ENCODE assay signal across 14 cellular contexts in the genomic region with DNA sequence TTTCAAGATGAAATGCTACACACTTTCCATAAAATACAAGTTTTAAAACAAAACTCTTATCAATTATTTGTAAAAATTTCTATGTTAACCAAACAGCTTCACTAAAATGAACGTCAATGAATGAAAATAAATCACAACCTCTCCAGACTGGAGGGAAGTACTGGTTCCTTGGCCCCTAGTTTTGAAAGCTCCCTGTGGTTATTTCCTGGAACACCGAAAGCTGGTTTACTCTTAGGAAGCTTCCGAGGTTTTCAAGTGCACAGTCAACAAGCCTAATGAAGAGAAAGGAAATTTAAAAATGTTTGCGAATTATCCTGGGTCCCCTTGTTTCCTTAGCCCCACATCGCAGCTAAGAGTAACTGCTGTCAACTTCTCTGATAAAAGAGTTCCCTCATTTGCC.
"Had no signal": no experiment of that assay in that cellular context is flagged by ENCODE, and none has a peak within 500 bp of the region (broad histone marks: within the 10 kb centered on the region; RNA-seq: fewer than 3 reads in every experiment).

No MANE protein-coding gene starts in this region.

- H3K27ac Mint-ChIP-seq: activated CD8-positive, alpha-beta T cell treated with anti-CD3 and anti-CD28 coated beads, Interleukin-2, amount 10 ng/mL, durations not matched to agents 7 days and 5 days; naive B cell; progenitor cell of endocrine pancreas; stimulated activated naive CD8-positive, alpha-beta T cell treated with anti-CD3 and anti-CD28 coated beads, Interleukin-15, Interleukin-2, amounts not matched to agents 100 ng/mL and 50 ng/mL, for 24 hours had no signal

- H3K9me3 Mint-ChIP-seq: central memory CD8-positive, alpha-beta T cell had no signal

- H3K9me3 ChIP-seq: sigmoid colon, thoracic aorta had no signal

- H3K4me3 Mint-ChIP-seq: activated CD8-positive, alpha-beta T cell treated with anti-CD3 and anti-CD28 coated beads, Interleukin-2, amount 10 ng/mL, durations not matched to agents 7 days and 5 days; central memory CD8-positive, alpha-beta T cell; naive B cell; stimulated activated naive CD8-positive, alpha-beta T cell treated with anti-CD3 and anti-CD28 coated beads, Interleukin-15, Interleukin-2, amounts not matched to agents 100 ng/mL and 50 ng/mL, for 24 hours had no signal

- H3K36me3 ChIP-seq: sigmoid colon, thoracic aorta had no signal

- H3K4me3 ChIP-seq: sigmoid colon, thoracic aorta had no signal

- DNase-seq: activated CD4-positive, alpha-beta T cell treated with anti-CD3 and anti-CD28 coated beads for 48 hours; activated CD8-positive, alpha-beta memory T cell treated with anti-CD3 and anti-CD28 coated beads, Interleukin-2, amount 50 U/mL, for 48 hours; activated CD8-positive, alpha-beta T cell treated with anti-CD3 and anti-CD28 coated beads, Interleukin-2, amount 10 ng/mL, durations not matched to agents 7 days and 5 days; activated naive CD4-positive, alpha-beta T cell treated with Interleukin-2 at 50 U/mL for 16 hours; dermis blood vessel endothelial cell; erythroblast; naive B cell; sigmoid colon; stimulated activated CD4-positive, alpha-beta T cell treated with anti-CD3 and anti-CD28 coated beads, Interleukin-2, amount 100 ng/mL, for 48 hours; T-helper 1 cell had no signal

- H3K4me1 ChIP-seq: sigmoid colon had no signal

- H3K27me3 ChIP-seq: sigmoid colon had no signal

- H3K27ac ChIP-seq: thoracic aorta had no signal

- H3K36me3 Mint-ChIP-seq: naive B cell had no signal

- H3K4me1 Mint-ChIP-seq: central memory CD8-positive, alpha-beta T cell; naive B cell had no signal

- H3K27me3 Mint-ChIP-seq: progenitor cell of endocrine pancreas had no signal

- ATAC-seq: activated CD8-positive, alpha-beta T cell treated with anti-CD3 and anti-CD28 coated beads, Interleukin-2, amount 10 ng/mL, durations not matched to agents 7 days and 5 days had no signal
